Comparison of ENCODE assay signal across 18 cellular contexts in genomic region chr2:222352981-222353380, GRCh38. TPM values are rescaled to one million over a fixed set of nuclear protein-coding genes. Genes with fewer than 3 reads are reported as not detected.
A peak's percentile ranks its signal among the peaks of the same experiment; 100 is the strongest.
DNase-seq lines count a peak whose midpoint lies in the region; ATAC-seq and TF ChIP-seq lines count a peak whose summit lies in the region.
"Had no signal": no experiment of that assay in that cellular context is flagged by ENCODE, and none has a peak within 500 bp of the region (broad histone marks: within the 10 kb centered on the region; RNA-seq: fewer than 3 reads in every experiment).

No MANE protein-coding gene starts in this region.

- peaks cover 0 to 5% (median 4%) of the 10 kb centered on the region in 3 donors for H3K9me3 ChIP-seq in tibial artery
- H3K9me3 ChIP-seq: HAP-1 had no signal

- H3K36me3 ChIP-seq in tibial artery, result no peaks in the 10 kb centered on the region
- H3K36me3 ChIP-seq: HAP-1 had no signal

- DNase-seq in NCI-H345 (lab: John Stamatoyannopoulos, UW) (peak; percentile 3), NCI-H345 treated with DMSO at 0.1 percent for 48 hours (lab: John Stamatoyannopoulos, UW; ENCODE audit: unreplicated experiment) (no peak), RPMI7951 (ENCODE audit: low read depth) (peak; percentile 73), epidermal melanocyte (ENCODE audit: insufficient read length, low spot score) (peak; percentile 21), foreskin melanocyte (peak; percentile 52), C1 segment of cervical spinal cord (lab: John Stamatoyannopoulos, UW) (no peak), tibial artery (no peak)
- DNase-seq: 8988T; Caco-2; CD4-positive, CD25-positive, alpha-beta regulatory T cell; CD8-positive, alpha-beta memory T cell; GM23248 had no signal

- TF ChIP-seq CTCF in tibial artery (IDR thresholded peaks at IDR 0.05), result no peak

- H3K27me3 ChIP-seq in tibial artery, result no peaks in the 10 kb centered on the region
- H3K27me3 ChIP-seq: BLaER1 treated with 17β-estradiol and CSF1 and Interleukin-3, amounts not matched to agents 10 nM and 100 nM had no signal

- no peak overlapping the region for H3K27ac ChIP-seq in tibial artery
- H3K27ac ChIP-seq: GM23248, HL-60 had no signal

- intact Hi-C loops in tibial artery (cut with DNase I; ENCODE audit: low total_unique reads), result no loop called here

- ATAC-seq in HG02623 (IDR thresholded peaks at IDR 0.05; ENCODE audit: unreplicated experiment), result no peak

- H3K4me1 ChIP-seq in tibial artery, result no peaks in the 10 kb centered on the region
- H3K4me1 ChIP-seq: Caco-2, HAP-1 had no signal

- H3K4me3 ChIP-seq in tibial artery, result no peak overlapping the region
- H3K4me3 ChIP-seq: BLaER1 treated with 17β-estradiol and CSF1 and Interleukin-3, amounts not matched to agents 10 nM and 100 nM; GM23248; HAP-1 had no signal

RNA-seq across cellular contexts. Expression of gene PAX3, which starts 54.2 kb away (rescaled TPM):
- total RNA-seq in RPMI7951 (2014; rRNA removed; shearing (Covaris generic)), result 31.7 and 35.4 TPM in 2 replicates
- total RNA-seq: B cell; Caco-2; CD4-positive, CD25-positive, alpha-beta regulatory T cell; CD8-positive, alpha-beta memory T cell; GM23248; HT1080 had no signal

Comparison
In these comparisons a context has a peak if more than half of its experiments do, and no peak if none do; other contexts are left out.
1. DNase-seq: peak in NCI-H345 (single experiment), RPMI7951 (single experiment), epidermal melanocyte (single experiment) and foreskin melanocyte (single experiment); none in NCI-H345 treated with DMSO at 0.1 percent for 48 hours (single experiment), C1 segment of cervical spinal cord (0 of 14) and tibial artery (0 of 2).